7 cellular contexts compared by ENCODE assay signal in genomic region chr6:34414999-34415858, GRCh38. TPM values are rescaled to one million over a fixed set of nuclear protein-coding genes. Genes with fewer than 3 reads are reported as not detected.
DNase-seq lines count a peak whose midpoint lies in the region; ATAC-seq and TF ChIP-seq lines count a peak whose summit lies in the region.

No MANE protein-coding gene starts in this region.

- H3K36me3 ChIP-seq in MM.1S (replicated peaks; ENCODE audit: insufficient read depth, low read length), result peaks cover 19% of the 10 kb centered on the region; the same call in 1 of the 2 replicates
- H3K36me3 ChIP-seq in stomach smooth muscle (ENCODE audit: control insufficient read depth in 2 of 2, insufficient read depth in 2 of 2, low read length in 2 of 2), result peaks cover 25 to 29% of the 10 kb centered on the region in 2 donors

- no peak overlapping the region for H3K4me2 ChIP-seq in MM.1S (ENCODE audit: low read depth, low read length)

- peaks cover 6% of the 10 kb centered on the region for H3K4me1 Mint-ChIP-seq in T-helper 1 cell treated with Interleukin-12 subunit alpha and Interleukin-12 subunit beta and Interleukin-4 antibody, amounts not matched to agents 30 μg/mL and 1 μg/mL, for 36 hours (ENCODE audit: low read depth)

- H3K9me3 ChIP-seq in MM.1S (replicated peaks; ENCODE audit: insufficient read depth, low read length) (no peaks in the 10 kb centered on the region), stomach smooth muscle (ENCODE audit: control insufficient read depth in 2 of 2, low read length in 2 of 2) (no peaks in the 10 kb centered on the region)

- H3K27me3 ChIP-seq in MM.1S (replicated peaks; ENCODE audit: insufficient read depth, low read length) (no peaks in the 10 kb centered on the region), stomach smooth muscle (ENCODE audit: control insufficient read depth in 1 of 2, insufficient read depth in 2 of 2, low read length in 2 of 2) (no peaks in the 10 kb centered on the region)

- no peaks in the 10 kb centered on the region for H3K9me2 ChIP-seq in MM.1S (replicated peaks; ENCODE audit: insufficient read depth, low read length)

- H3K4me1 ChIP-seq in MM.1S (ENCODE audit: low read length) (no peaks in the 10 kb centered on the region), stomach smooth muscle (ENCODE audit: control insufficient read depth, insufficient read depth, low read length) (peaks cover 6% of the 10 kb centered on the region)

- ATAC-seq in GM21786 (IDR thresholded peaks at IDR 0.05; ENCODE audit: unreplicated experiment), result no peak

- no peak overlapping the region for H3K4me3 Mint-ChIP-seq in T-helper 1 cell treated with Interleukin-12 subunit alpha and Interleukin-12 subunit beta and Interleukin-4 antibody, amounts not matched to agents 30 μg/mL and 1 μg/mL, for 36 hours

- peaks cover 37% of the 10 kb centered on the region for H3F3A ChIP-seq in MM.1S (ENCODE audit: insufficient read depth, low read length)

- H3K79me2 ChIP-seq in MM.1S (ENCODE audit: low read length), result peaks cover 11% of the 10 kb centered on the region

- H3K27ac ChIP-seq in MM.1S (ENCODE audit: low read length) (no peak overlapping the region), stomach smooth muscle (ENCODE audit: low read length) (peak overlapping the region; percentile 19)

- H3K9ac ChIP-seq in MM.1S (ENCODE audit: low read length), result no peak overlapping the region
- H3K9ac ChIP-seq in stomach smooth muscle (ENCODE audit: low read length in 2 of 2), result peak overlapping the region in 1 of 2 donors; percentile 36

- H3K36me3 Mint-ChIP-seq in T-helper 1 cell treated with Interleukin-12 subunit alpha and Interleukin-12 subunit beta and Interleukin-4 antibody, amounts not matched to agents 30 μg/mL and 1 μg/mL, for 36 hours (ENCODE audit: low read depth), result peaks cover 37% of the 10 kb centered on the region

- H2AFZ ChIP-seq in MM.1S (ENCODE audit: low read length), result no peak overlapping the region

- in situ Hi-C loops in G401 (cut with HindIII; ENCODE audit: low sequenced_read_pairs), result no loop called here

- DNase-seq in G401 (ENCODE audit: low spot score) (peak; percentile 83), MM.1S (peak; percentile 36), choroid plexus epithelial cell (ENCODE audit: low read depth) (peak; percentile 88), kidney tubule cell (ENCODE audit: low spot score) (peak; percentile 66)

- no peaks in the 10 kb centered on the region for H3K27me3 Mint-ChIP-seq in T-helper 1 cell treated with Interleukin-12 subunit alpha and Interleukin-12 subunit beta and Interleukin-4 antibody, amounts not matched to agents 30 μg/mL and 1 μg/mL, for 36 hours (ENCODE audit: low read depth)

- H3K27ac Mint-ChIP-seq in T-helper 1 cell treated with Interleukin-12 subunit alpha and Interleukin-12 subunit beta and Interleukin-4 antibody, amounts not matched to agents 30 μg/mL and 1 μg/mL, for 36 hours, result peak overlapping the region; percentile 20

- H3K9me3 Mint-ChIP-seq in T-helper 1 cell treated with Interleukin-12 subunit alpha and Interleukin-12 subunit beta and Interleukin-4 antibody, amounts not matched to agents 30 μg/mL and 1 μg/mL, for 36 hours, result no peaks in the 10 kb centered on the region

- H3K4me3 ChIP-seq in MM.1S (ENCODE audit: low read length), result no peak overlapping the region
- H3K4me3 ChIP-seq in choroid plexus epithelial cell (ENCODE audit: low read depth, low read length), result no peak overlapping the region
- peak overlapping the region in 1 of 2 donors; percentile 29 for H3K4me3 ChIP-seq in stomach smooth muscle (ENCODE audit: low read length in 2 of 2)

- H4K20me1 ChIP-seq in MM.1S (ENCODE audit: insufficient read depth, low read length), result peaks cover 15% of the 10 kb centered on the region

- TF ChIP-seq CTCF in MM.1S (IDR thresholded peaks at IDR 0.05; ENCODE audit: low read length) (peak; percentile 55), choroid plexus epithelial cell (conservative IDR thresholded peaks at IDR 0.05; ENCODE audit: low read depth, low read length) (peak; percentile 60)

RNA-seq across cellular contexts. Expression of gene RPS10, which starts 10.6 kb away (rescaled TPM):
- total RNA-seq in G401 (2014; rRNA removed; shearing (Covaris generic)), result 2,978 and 4,372 TPM in 2 replicates

RNA-seq across cellular contexts. Expression of gene NUDT3, which starts 22.8 kb away (rescaled TPM):
- 8.1 and 10.6 TPM in 2 replicates for total RNA-seq in G401 (2014; rRNA removed; shearing (Covaris generic))

RNA-seq across cellular contexts. Expression of gene PACSIN1, which starts 50.6 kb away (rescaled TPM):
- 0.12 TPM in 1 of 2 replicates, not detected in the other for total RNA-seq in G401 (2014; rRNA removed; shearing (Covaris generic))

Comparison
In these comparisons a context has a peak if more than half of its experiments do, and no peak if none do; other contexts are left out.
1. DNase-seq: peak in every context shown above with its lines; median percentile 88 in choroid plexus epithelial cell; 83 in G401; 66 in kidney tubule cell; 36 in MM.1S.